Comparison of ENCODE assay signal across 9 cellular contexts in genomic region chr11:20360650-20361049, GRCh38. TPM values are rescaled to one million over a fixed set of nuclear protein-coding genes. Genes with fewer than 3 reads are reported as not detected.
DNase-seq lines count a peak whose midpoint lies in the region; ATAC-seq lines count a peak whose summit lies in the region.
"Had no signal": no experiment of that assay in that cellular context is flagged by ENCODE, and none has a peak within 500 bp of the region (broad histone marks: within the 10 kb centered on the region; RNA-seq: fewer than 3 reads in every experiment).

No MANE protein-coding gene starts in this region.

- H3K27ac ChIP-seq in CD8-positive, alpha-beta memory T cell (ENCODE audit: low read depth, low read length), result no peak overlapping the region

- intact Hi-C loops in posterior vena cava (cut with DNase I), result loop anchor here in 1 of 2 donors (10.0 kb wide), 1 partner anchor 236 kb away; no protein-coding TSS in a partner anchor

- H3K4me3 Mint-ChIP-seq in CD8-positive, alpha-beta memory T cell, result peak overlapping the region; percentile 38 to 79 (median 67)

- H3K27ac Mint-ChIP-seq in CD8-positive, alpha-beta memory T cell, result peak overlapping the region; percentile 62 to 92 (median 82)

- H3K4me1 ChIP-seq in CD8-positive, alpha-beta memory T cell (ENCODE audit: insufficient read depth, low read length), result peaks cover 37% of the 10 kb centered on the region

- POLR2A ChIA-PET in CD8-positive, alpha-beta memory T cell (lab: Charles Lee), result no interaction called here

- H3K36me3 ChIP-seq in CD8-positive, alpha-beta memory T cell (ENCODE audit: insufficient read depth, low read length), result no peaks in the 10 kb centered on the region

- peak; percentile 47 for ATAC-seq in HG03378 (IDR thresholded peaks at IDR 0.05; ENCODE audit: unreplicated experiment)

- H3K27me3 Mint-ChIP-seq in CD8-positive, alpha-beta memory T cell, result no peaks in the 10 kb centered on the region

- DNase-seq in CD8-positive, alpha-beta memory T cell, result peak in 4 of 5 donors; percentile 36 to 61 (median 47)
- DNase-seq in activated CD4-positive, alpha-beta T cell treated with anti-CD3 and anti-CD28 coated beads for 48 hours, result peak; percentile 35
- DNase-seq in kidney glomerular epithelial cell (lab: John Stamatoyannopoulos, UW), result peak; percentile 32
- DNase-seq in posterior vena cava (ENCODE audit: low spot score), result no peak
- no peak for DNase-seq in NCI-H345 (lab: John Stamatoyannopoulos, UW)
- DNase-seq in NCI-H526 treated with DMSO at 0.1 percent for 48 hours (lab: John Stamatoyannopoulos, UW), result no peak
- no peak for DNase-seq in NCI-H69 (lab: John Stamatoyannopoulos, UW)

- H3K9me3 Mint-ChIP-seq in CD8-positive, alpha-beta memory T cell, result no peaks in the 10 kb centered on the region

- H3K27me3 ChIP-seq in CD8-positive, alpha-beta memory T cell (ENCODE audit: insufficient read depth, low read length, poor library complexity, severe bottlenecking), result no peaks in the 10 kb centered on the region

- H3K4me1 Mint-ChIP-seq in CD8-positive, alpha-beta memory T cell, result peaks cover 40 to 52% (median 43%) of the 10 kb centered on the region in 3 donors

- peaks cover 0 to 5% (median 0%) of the 10 kb centered on the region in 3 donors for H3K36me3 Mint-ChIP-seq in CD8-positive, alpha-beta memory T cell

- CTCF ChIA-PET in CD8-positive, alpha-beta memory T cell (lab: Charles Lee), result interaction anchor here (0.7 to 2.3 kb wide), 4 partner anchors 9 to 232 kb away, joined by 3 to 13 read pairs (median 4); no protein-coding TSS in a partner anchor

- peak overlapping the region; percentile 0 for H3K4me3 ChIP-seq in CD8-positive, alpha-beta memory T cell (ENCODE audit: low read length)

- H3K9me3 ChIP-seq in CD8-positive, alpha-beta memory T cell (ENCODE audit: low read length), result no peaks in the 10 kb centered on the region

RNA-seq across cellular contexts. Expression of gene HTATIP2, which starts 2.9 kb away (rescaled TPM):
- 10 to 100 TPM; 50.7 to 52.4 TPM for total RNA-seq in CD8-positive, alpha-beta memory T cell
- polyA plus RNA-seq in CD8-positive, alpha-beta memory T cell, result 49.6 TPM
- total RNA-seq in posterior vena cava, result 10 to 100 TPM; 15.7 to 21.2 TPM
- polyA plus RNA-seq: neural cell had no signal

RNA-seq across cellular contexts. Expression of gene PRMT3, which starts 26.9 kb away (rescaled TPM):
- 10 to 100 TPM; 50.0 to 54.4 TPM for total RNA-seq in CD8-positive, alpha-beta memory T cell
- 5.4 TPM for polyA plus RNA-seq in CD8-positive, alpha-beta memory T cell
- 10 to 100 TPM; 11.8 to 13.0 TPM for total RNA-seq in posterior vena cava

Comparison
In these comparisons a context has a peak if more than half of its experiments do, and no peak if none do; other contexts are left out.
1. DNase-seq: peak in CD8-positive, alpha-beta memory T cell (4 of 5), activated CD4-positive, alpha-beta T cell treated with anti-CD3 and anti-CD28 coated beads for 48 hours (single experiment) and kidney glomerular epithelial cell (single experiment); none in posterior vena cava (single experiment), NCI-H345 (single experiment), NCI-H526 treated with DMSO at 0.1 percent for 48 hours (single experiment) and NCI-H69 (single experiment).